ENCODE assay signal across 8 cellular contexts in genomic region chr4:145557720-145558119, GRCh38.
DNase-seq lines count a peak whose midpoint lies in the region; ATAC-seq and TF ChIP-seq lines count a peak whose summit lies in the region.

No MANE protein-coding gene starts in this region.

- BruUV-seq in Caco-2 (replicated peaks; lab: Mats Ljungman, UMichigan) = no TSS peak

- no peak overlapping the region for H3K27ac Mint-ChIP-seq in Caco-2 (ENCODE audit: unreplicated experiment)
- no peak overlapping the region for H3K27ac Mint-ChIP-seq in activated T-helper 1 cell treated with anti-CD3 and anti-CD28 coated beads, Interleukin-12 subunit alpha, Interleukin-12 subunit beta, Interleukin-2, Interleukin-4 antibody, amounts not matched to agents 30 ng/mL and 10 ng/mL and 1 ng/mL, durations not matched to agents 14 hours and 24 hours and 36 hours

- no peak overlapping the region for H3K4me3 ChIP-seq in Caco-2 (ENCODE audit: low read depth, low read length)

- no peaks in the 10 kb centered on the region for H3K9me3 Mint-ChIP-seq in Caco-2 (ENCODE audit: unreplicated experiment)
- H3K9me3 Mint-ChIP-seq in activated T-helper 1 cell treated with anti-CD3 and anti-CD28 coated beads, Interleukin-12 subunit alpha, Interleukin-12 subunit beta, Interleukin-2, Interleukin-4 antibody, amounts not matched to agents 30 ng/mL and 10 ng/mL and 1 ng/mL, durations not matched to agents 14 hours and 24 hours and 36 hours = no peaks in the 10 kb centered on the region

- ATAC-seq in GM19455 (IDR thresholded peaks at IDR 0.05; ENCODE audit: unreplicated experiment) = peak; percentile 89
- ATAC-seq in HG03469 (IDR thresholded peaks at IDR 0.05; ENCODE audit: unreplicated experiment) = peak; percentile 74

- H3K27me3 Mint-ChIP-seq in Caco-2 (ENCODE audit: insufficient read depth, unreplicated experiment) = no peaks in the 10 kb centered on the region
- H3K27me3 Mint-ChIP-seq in activated T-helper 1 cell treated with anti-CD3 and anti-CD28 coated beads, Interleukin-12 subunit alpha, Interleukin-12 subunit beta, Interleukin-2, Interleukin-4 antibody, amounts not matched to agents 30 ng/mL and 10 ng/mL and 1 ng/mL, durations not matched to agents 14 hours and 24 hours and 36 hours (ENCODE audit: insufficient read depth) = no peaks in the 10 kb centered on the region

- DNase-seq in Caco-2 (peak; percentile 42 to 59), OCI-M2 (lab: John Stamatoyannopoulos, UW; ENCODE audit: unreplicated experiment) (peak; percentile 2), germinal center (ENCODE audit: low spot score) (peak; percentile 65), pons (ENCODE audit: low spot score) (peak; percentile 57), T1000 (lab: John Stamatoyannopoulos, UW) (no peak)
- DNase-seq in activated T-helper 1 cell treated with anti-CD3 and anti-CD28 coated beads, Interleukin-12 subunit alpha, Interleukin-12 subunit beta, Interleukin-2, Interleukin-4 antibody, amounts not matched to agents 30 ng/mL and 10 ng/mL and 1 ng/mL, durations not matched to agents 14 hours and 24 hours and 36 hours (ENCODE audit: low spot score) = peak; percentile 26

- peak; percentile 73 to 90 for TF ChIP-seq CTCF in Caco-2 (IDR thresholded peaks at IDR 0.05; ENCODE audit: insufficient read depth in 1 of 2, low read depth in 1 of 2, low read length in 1 of 2, severe bottlenecking in 1 of 2, unreplicated experiment in 1 of 2)

- no peaks in the 10 kb centered on the region for H3K4me1 ChIP-seq in Caco-2

- no peaks in the 10 kb centered on the region for H3K4me1 Mint-ChIP-seq in Caco-2 (ENCODE audit: low read depth, unreplicated experiment)
- peaks cover 1% of the 10 kb centered on the region for H3K4me1 Mint-ChIP-seq in activated T-helper 1 cell treated with anti-CD3 and anti-CD28 coated beads, Interleukin-12 subunit alpha, Interleukin-12 subunit beta, Interleukin-2, Interleukin-4 antibody, amounts not matched to agents 30 ng/mL and 10 ng/mL and 1 ng/mL, durations not matched to agents 14 hours and 24 hours and 36 hours (ENCODE audit: low read depth)

- intact Hi-C loops in Caco-2 (cut with micrococcal nuclease; ENCODE audit: unreplicated experiment) = loop anchor here (1.0 kb wide), 4 partner anchors 164 to 403 kb away; no protein-coding TSS in a partner anchor
- intact Hi-C loops in activated T-helper 1 cell treated with anti-CD3 and anti-CD28 coated beads, Interleukin-12 subunit alpha, Interleukin-12 subunit beta, Interleukin-2, Interleukin-4 antibody, amounts not matched to agents 30 ng/mL and 10 ng/mL and 1 ng/mL, durations not matched to agents 14 hours and 24 hours and 36 hours (cut with micrococcal nuclease) = loop anchor here (1.0 to 10.0 kb wide), 8 partner anchors 52 to 1383 kb away; partner anchors contain the start of genes OTUD4 and SMAD1

- H3K36me3 ChIP-seq in Caco-2 (ENCODE audit: control insufficient read depth, insufficient read depth, low read length) = no peaks in the 10 kb centered on the region

- POLR2A ChIA-PET in Caco-2 (lab: Charles Lee) = no interaction called here

- CTCF ChIA-PET in Caco-2 (lab: Charles Lee) = interaction anchor here (1.0 kb wide), 1 partner anchor 324 kb away, joined by 12 read pairs; no protein-coding TSS in a partner anchor

- no peaks in the 10 kb centered on the region for H3K27me3 ChIP-seq in Caco-2 (replicated peaks; ENCODE audit: control insufficient read depth, insufficient read depth, low read length)

- no peaks in the 10 kb centered on the region for H3K36me3 Mint-ChIP-seq in Caco-2 (ENCODE audit: insufficient read depth, unreplicated experiment)
- no peaks in the 10 kb centered on the region for H3K36me3 Mint-ChIP-seq in activated T-helper 1 cell treated with anti-CD3 and anti-CD28 coated beads, Interleukin-12 subunit alpha, Interleukin-12 subunit beta, Interleukin-2, Interleukin-4 antibody, amounts not matched to agents 30 ng/mL and 10 ng/mL and 1 ng/mL, durations not matched to agents 14 hours and 24 hours and 36 hours (ENCODE audit: low read depth)

- no peaks in the 10 kb centered on the region for H3K9me3 ChIP-seq in Caco-2

- no peak overlapping the region for H3K4me3 Mint-ChIP-seq in Caco-2 (ENCODE audit: unreplicated experiment)
- no peak overlapping the region for H3K4me3 Mint-ChIP-seq in activated T-helper 1 cell treated with anti-CD3 and anti-CD28 coated beads, Interleukin-12 subunit alpha, Interleukin-12 subunit beta, Interleukin-2, Interleukin-4 antibody, amounts not matched to agents 30 ng/mL and 10 ng/mL and 1 ng/mL, durations not matched to agents 14 hours and 24 hours and 36 hours
